ENCODE assay signal across 8 cellular contexts in the genomic region with DNA sequence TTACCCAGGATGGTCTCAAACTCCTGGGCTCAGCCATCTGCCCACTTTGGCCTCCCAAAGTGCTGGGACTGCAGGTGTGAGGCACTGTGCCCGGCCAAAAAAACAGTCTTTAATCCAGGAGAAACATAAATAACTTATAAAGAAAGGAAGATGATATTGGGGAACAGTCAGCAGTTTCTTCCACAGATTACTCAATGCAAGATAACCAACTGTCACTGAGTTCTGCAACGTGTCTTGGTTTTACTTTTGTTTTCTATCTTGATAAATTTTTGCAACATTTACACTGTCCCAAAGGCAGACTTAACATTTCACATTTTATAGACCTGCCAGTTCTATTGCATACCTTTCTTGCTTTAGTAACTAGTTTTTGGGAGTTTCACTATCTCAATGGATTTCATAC.
A peak's percentile ranks its signal among the peaks of the same experiment; 100 is the strongest.
DNase-seq lines count a peak whose midpoint lies in the region; ATAC-seq lines count a peak whose summit lies in the region.

No MANE protein-coding gene starts in this region.

- DNase-seq in activated CD4-positive, alpha-beta T cell treated with anti-CD3 and anti-CD28 coated beads, Interleukin-2, amount 10 ng/mL, durations not matched to agents 7 days and 5 days, result no peak
- DNase-seq in activated CD4-positive, alpha-beta T cell treated with anti-CD3 and anti-CD28 coated beads, Interleukin-2, amount 50 U/mL, for 1 hour, result no peak
- no peak for DNase-seq in T-helper 17 cell
- no peak for DNase-seq in central memory CD4-positive, alpha-beta T cell
- no peak for DNase-seq in activated CD4-positive, CD25-positive, alpha-beta regulatory T cell (lab: John Stamatoyannopoulos, UW)
- DNase-seq in NCI-H526 (lab: John Stamatoyannopoulos, UW), result no peak

- peaks cover 47% of the 10 kb centered on the region for H3K36me3 Mint-ChIP-seq in activated CD4-positive, alpha-beta T cell treated with anti-CD3 and anti-CD28 coated beads, Interleukin-2, amount 10 ng/mL, durations not matched to agents 7 days and 5 days (ENCODE audit: low read depth)
- peaks cover 3% of the 10 kb centered on the region for H3K36me3 Mint-ChIP-seq in T-helper 17 cell (ENCODE audit: low read depth)
- H3K36me3 Mint-ChIP-seq in stimulated activated naive CD8-positive, alpha-beta T cell treated with anti-CD3 and anti-CD28 coated beads, Interleukin-15, Interleukin-2, amounts not matched to agents 100 ng/mL and 50 ng/mL, for 24 hours (ENCODE audit: low read depth), result peaks cover 23% of the 10 kb centered on the region

- H3K27ac Mint-ChIP-seq in activated CD4-positive, alpha-beta T cell treated with anti-CD3 and anti-CD28 coated beads, Interleukin-2, amount 10 ng/mL, durations not matched to agents 7 days and 5 days, result peak overlapping the region; percentile 92
- H3K27ac Mint-ChIP-seq in T-helper 17 cell, result peak overlapping the region; percentile 99
- H3K27ac Mint-ChIP-seq in stimulated activated naive CD8-positive, alpha-beta T cell treated with anti-CD3 and anti-CD28 coated beads, Interleukin-15, Interleukin-2, amounts not matched to agents 100 ng/mL and 50 ng/mL, for 24 hours, result peak overlapping the region; percentile 90

- POLR2A ChIA-PET in activated CD4-positive, alpha-beta T cell treated with anti-CD3 and anti-CD28 coated beads, Interleukin-2, amount 10 ng/mL, durations not matched to agents 7 days and 5 days (lab: Charles Lee), result interaction anchor here (2.4 kb wide), 1 partner anchor 69 kb away, joined by 19 read pairs; no protein-coding TSS in a partner anchor

- H3K4me3 Mint-ChIP-seq in activated CD4-positive, alpha-beta T cell treated with anti-CD3 and anti-CD28 coated beads, Interleukin-2, amount 10 ng/mL, durations not matched to agents 7 days and 5 days, result peak overlapping the region; percentile 76
- peak overlapping the region; percentile 85 for H3K4me3 Mint-ChIP-seq in T-helper 17 cell
- H3K4me3 Mint-ChIP-seq in stimulated activated naive CD8-positive, alpha-beta T cell treated with anti-CD3 and anti-CD28 coated beads, Interleukin-15, Interleukin-2, amounts not matched to agents 100 ng/mL and 50 ng/mL, for 24 hours, result peak overlapping the region; percentile 83

- H3K9me3 ChIP-seq in T-helper 17 cell (ENCODE audit: control insufficient read depth, low read length, poor library complexity, severe bottlenecking), result no peaks in the 10 kb centered on the region

- ATAC-seq in HG03045 (IDR thresholded peaks at IDR 0.05; ENCODE audit: unreplicated experiment) (peak; percentile 70), T-helper 17 cell (peak; percentile 44)

- peaks cover 85% of the 10 kb centered on the region for H3K4me1 Mint-ChIP-seq in activated CD4-positive, alpha-beta T cell treated with anti-CD3 and anti-CD28 coated beads, Interleukin-2, amount 10 ng/mL, durations not matched to agents 7 days and 5 days
- peaks cover 67% of the 10 kb centered on the region for H3K4me1 Mint-ChIP-seq in T-helper 17 cell
- peaks cover 94% of the 10 kb centered on the region for H3K4me1 Mint-ChIP-seq in stimulated activated naive CD8-positive, alpha-beta T cell treated with anti-CD3 and anti-CD28 coated beads, Interleukin-15, Interleukin-2, amounts not matched to agents 100 ng/mL and 50 ng/mL, for 24 hours (ENCODE audit: low read depth)

- peaks cover 7% of the 10 kb centered on the region for H3K9me3 Mint-ChIP-seq in activated CD4-positive, alpha-beta T cell treated with anti-CD3 and anti-CD28 coated beads, Interleukin-2, amount 10 ng/mL, durations not matched to agents 7 days and 5 days
- no peaks in the 10 kb centered on the region for H3K9me3 Mint-ChIP-seq in stimulated activated naive CD8-positive, alpha-beta T cell treated with anti-CD3 and anti-CD28 coated beads, Interleukin-15, Interleukin-2, amounts not matched to agents 100 ng/mL and 50 ng/mL, for 24 hours

- no peaks in the 10 kb centered on the region for H3K27me3 Mint-ChIP-seq in activated CD4-positive, alpha-beta T cell treated with anti-CD3 and anti-CD28 coated beads, Interleukin-2, amount 10 ng/mL, durations not matched to agents 7 days and 5 days
- no peaks in the 10 kb centered on the region for H3K27me3 Mint-ChIP-seq in T-helper 17 cell
- H3K27me3 Mint-ChIP-seq in stimulated activated naive CD8-positive, alpha-beta T cell treated with anti-CD3 and anti-CD28 coated beads, Interleukin-15, Interleukin-2, amounts not matched to agents 100 ng/mL and 50 ng/mL, for 24 hours, result no peaks in the 10 kb centered on the region

- CTCF ChIA-PET in activated CD4-positive, alpha-beta T cell treated with anti-CD3 and anti-CD28 coated beads, Interleukin-2, amount 10 ng/mL, durations not matched to agents 7 days and 5 days (lab: Charles Lee), result interaction anchor here (0.7 to 1.5 kb wide), 5 partner anchors 10 to 31 kb away, joined by 3 read pairs; no protein-coding TSS in a partner anchor
